12 cellular contexts compared by ENCODE assay signal in the genomic region with DNA sequence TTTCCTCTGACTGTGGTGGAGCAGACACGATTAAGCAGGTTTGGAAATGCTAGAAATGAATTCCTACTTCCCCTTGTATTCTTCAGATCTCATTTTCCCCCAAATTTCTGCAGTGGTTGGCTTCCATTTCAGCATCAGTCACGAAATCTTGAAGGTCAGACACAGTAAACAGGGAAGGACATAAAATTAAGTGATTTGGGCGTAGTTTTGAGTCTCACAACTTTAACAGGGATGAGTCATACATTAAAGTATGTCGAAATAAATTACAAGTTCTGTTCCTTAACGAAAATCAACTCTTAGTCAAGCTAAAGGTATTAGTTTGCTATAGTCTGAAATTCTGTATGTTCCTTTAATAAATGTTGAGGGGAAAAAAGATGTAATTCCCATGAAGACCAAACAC.
A peak's percentile ranks its signal among the peaks of the same experiment; 100 is the strongest.
DNase-seq lines count a peak whose midpoint lies in the region; ATAC-seq and TF ChIP-seq lines count a peak whose summit lies in the region.
"Had no signal": no experiment of that assay in that cellular context is flagged by ENCODE, and none has a peak within 500 bp of the region (broad histone marks: within the 10 kb centered on the region; RNA-seq: fewer than 3 reads in every experiment).

No MANE protein-coding gene starts in this region.

- POLR2A ChIA-PET in activated CD4-positive, alpha-beta T cell treated with anti-CD3 and anti-CD28 coated beads, Interleukin-2, amount 10 ng/mL, durations not matched to agents 7 days and 5 days (lab: Charles Lee) = no interaction called here
- POLR2A ChIA-PET in activated CD8-positive, alpha-beta T cell treated with anti-CD3 and anti-CD28 coated beads, Interleukin-2, amount 10 ng/mL, durations not matched to agents 7 days and 5 days (lab: Charles Lee) = no interaction called here

- 33% methylated on average over 5 of the region's 5 CpGs for WGBS in smooth muscle cell (ENCODE audit: low lambda C conversion rate)

- H3K4me1 ChIP-seq in smooth muscle cell (ENCODE audit: low read depth) = peaks cover 6% of the 10 kb centered on the region

- DNase-seq in H4 (ENCODE audit: low spot score) (peak; percentile 50), SK-N-MC (ENCODE audit: low read depth, low spot score) (no peak), fibroblast of the aortic adventitia (ENCODE audit: low read depth) (peak; percentile 73), smooth muscle cell (lab: John Stamatoyannopoulos, UW; ENCODE audit: unreplicated experiment) (no peak)
- no peak for DNase-seq in activated CD4-positive, alpha-beta T cell treated with anti-CD3 and anti-CD28 coated beads, Interleukin-2, amount 10 ng/mL, durations not matched to agents 7 days and 5 days
- DNase-seq in NK-92 treated with Interleukin-12 subunit alpha and Interleukin-12 subunit beta, amount 100 ng/mL, for 24 hours (lab: John Stamatoyannopoulos, UW) = no peak
- no peak for DNase-seq in activated CD8-positive, alpha-beta T cell treated with anti-CD3 and anti-CD28 coated beads, Interleukin-2, amount 10 ng/mL, durations not matched to agents 7 days and 5 days
- DNase-seq: effector memory CD8-positive, alpha-beta T cell; left ventricle myocardium superior; small intestine; stimulated activated naive B cell treated with anti-CD40 and anti-IgM and Interleukin-4, amounts not matched to agents 10 μg/mL and 1 μg/mL and 100 μg/mL, for 72 hours had no signal

- no peak overlapping the region for H3K9ac ChIP-seq in SK-N-MC (ENCODE audit: insufficient read length)
- H3K9ac ChIP-seq in smooth muscle cell (ENCODE audit: low read depth) = no peak overlapping the region

- peak overlapping the region; percentile 36 for H3K4me2 ChIP-seq in smooth muscle cell

- H3K27me3 Mint-ChIP-seq in activated CD4-positive, alpha-beta T cell treated with anti-CD3 and anti-CD28 coated beads, Interleukin-2, amount 10 ng/mL, durations not matched to agents 7 days and 5 days = no peaks in the 10 kb centered on the region
- no peaks in the 10 kb centered on the region for H3K27me3 Mint-ChIP-seq in activated CD8-positive, alpha-beta T cell treated with anti-CD3 and anti-CD28 coated beads, Interleukin-2, amount 10 ng/mL, durations not matched to agents 7 days and 5 days (ENCODE audit: low read depth)
- H3K27me3 Mint-ChIP-seq: effector memory CD8-positive, alpha-beta T cell; stimulated activated naive B cell treated with anti-CD40 and anti-IgM and Interleukin-4, amounts not matched to agents 10 μg/mL and 1 μg/mL and 100 μg/mL, for 72 hours had no signal

- no peaks in the 10 kb centered on the region for H3K79me2 ChIP-seq in smooth muscle cell (ENCODE audit: low read depth)

- CTCF ChIA-PET in activated CD4-positive, alpha-beta T cell treated with anti-CD3 and anti-CD28 coated beads, Interleukin-2, amount 10 ng/mL, durations not matched to agents 7 days and 5 days (lab: Charles Lee) = no interaction called here
- CTCF ChIA-PET in activated CD8-positive, alpha-beta T cell treated with anti-CD3 and anti-CD28 coated beads, Interleukin-2, amount 10 ng/mL, durations not matched to agents 7 days and 5 days (lab: Charles Lee) = interaction anchor here (0.9 to 1.5 kb wide), 4 partner anchors 34 to 185 kb away, joined by 3 to 5 read pairs (median 3); no protein-coding TSS in a partner anchor

- TF ChIP-seq CTCF in fibroblast of the aortic adventitia (IDR thresholded peaks at IDR 0.05; ENCODE audit: insufficient read depth, low read length) = no peak
- TF ChIP-seq CTCF in smooth muscle cell (IDR thresholded peaks at IDR 0.05; ENCODE audit: borderline replicate concordance, insufficient read depth, poor library complexity, severe bottlenecking) = no peak

- peaks cover 14% of the 10 kb centered on the region for H3F3A ChIP-seq in smooth muscle cell (ENCODE audit: low read depth)

- H4K20me1 ChIP-seq in smooth muscle cell (ENCODE audit: low read depth) = peaks cover 3% of the 10 kb centered on the region

- H3K27ac ChIP-seq in SK-N-MC = peak overlapping the region; percentile 47; the same call in 1 of the 2 replicates
- H3K27ac ChIP-seq in smooth muscle cell (ENCODE audit: low read depth) = peak overlapping the region; percentile 62

- H2AFZ ChIP-seq in smooth muscle cell (ENCODE audit: low read depth) = no peak overlapping the region

- H3K4me3 Mint-ChIP-seq in activated CD4-positive, alpha-beta T cell treated with anti-CD3 and anti-CD28 coated beads, Interleukin-2, amount 10 ng/mL, durations not matched to agents 7 days and 5 days = no peak overlapping the region
- H3K4me3 Mint-ChIP-seq in activated CD8-positive, alpha-beta T cell treated with anti-CD3 and anti-CD28 coated beads, Interleukin-2, amount 10 ng/mL, durations not matched to agents 7 days and 5 days = no peak overlapping the region
- H3K4me3 Mint-ChIP-seq: effector memory CD8-positive, alpha-beta T cell; stimulated activated naive B cell treated with anti-CD40 and anti-IgM and Interleukin-4, amounts not matched to agents 10 μg/mL and 1 μg/mL and 100 μg/mL, for 72 hours had no signal

- peaks cover 51% of the 10 kb centered on the region for H3K36me3 Mint-ChIP-seq in activated CD4-positive, alpha-beta T cell treated with anti-CD3 and anti-CD28 coated beads, Interleukin-2, amount 10 ng/mL, durations not matched to agents 7 days and 5 days (ENCODE audit: low read depth)
- H3K36me3 Mint-ChIP-seq in activated CD8-positive, alpha-beta T cell treated with anti-CD3 and anti-CD28 coated beads, Interleukin-2, amount 10 ng/mL, durations not matched to agents 7 days and 5 days (ENCODE audit: low read depth) = peaks cover 56% of the 10 kb centered on the region

- no peak for ATAC-seq in HG03135 (IDR thresholded peaks at IDR 0.05; ENCODE audit: unreplicated experiment)
- ATAC-seq in activated CD8-positive, alpha-beta T cell treated with anti-CD3 and anti-CD28 coated beads, Interleukin-2, amount 10 ng/mL, durations not matched to agents 7 days and 5 days = no peak
- ATAC-seq: effector memory CD8-positive, alpha-beta T cell; left ventricle myocardium superior had no signal

- H3K27ac Mint-ChIP-seq in activated CD4-positive, alpha-beta T cell treated with anti-CD3 and anti-CD28 coated beads, Interleukin-2, amount 10 ng/mL, durations not matched to agents 7 days and 5 days = no peak overlapping the region
- no peak overlapping the region for H3K27ac Mint-ChIP-seq in activated CD8-positive, alpha-beta T cell treated with anti-CD3 and anti-CD28 coated beads, Interleukin-2, amount 10 ng/mL, durations not matched to agents 7 days and 5 days
- H3K27ac Mint-ChIP-seq: stimulated activated naive B cell treated with anti-CD40 and anti-IgM and Interleukin-4, amounts not matched to agents 10 μg/mL and 1 μg/mL and 100 μg/mL, for 72 hours had no signal

- H3K36me3 ChIP-seq in SK-N-MC (ENCODE audit: insufficient read depth, low read length) = peaks cover 93% of the 10 kb centered on the region
- H3K36me3 ChIP-seq in smooth muscle cell (ENCODE audit: low read depth) = no peaks in the 10 kb centered on the region

- no peaks in the 10 kb centered on the region for H3K9me3 Mint-ChIP-seq in activated CD4-positive, alpha-beta T cell treated with anti-CD3 and anti-CD28 coated beads, Interleukin-2, amount 10 ng/mL, durations not matched to agents 7 days and 5 days
- H3K9me3 Mint-ChIP-seq in activated CD8-positive, alpha-beta T cell treated with anti-CD3 and anti-CD28 coated beads, Interleukin-2, amount 10 ng/mL, durations not matched to agents 7 days and 5 days (ENCODE audit: insufficient read depth) = no peaks in the 10 kb centered on the region
- H3K9me3 Mint-ChIP-seq: effector memory CD8-positive, alpha-beta T cell; stimulated activated naive B cell treated with anti-CD40 and anti-IgM and Interleukin-4, amounts not matched to agents 10 μg/mL and 1 μg/mL and 100 μg/mL, for 72 hours had no signal

- H3K27me3 ChIP-seq in smooth muscle cell (ENCODE audit: low read depth) = no peaks in the 10 kb centered on the region

- no peaks in the 10 kb centered on the region for H3K9me3 ChIP-seq in SK-N-MC (ENCODE audit: low read depth, low read length)
- no peaks in the 10 kb centered on the region for H3K9me3 ChIP-seq in smooth muscle cell (replicated peaks; ENCODE audit: low read depth)

- H3K4me3 ChIP-seq in SK-N-MC = no peak overlapping the region
- H3K4me3 ChIP-seq in fibroblast of the aortic adventitia (ENCODE audit: low read depth, low read length) = no peak overlapping the region
- no peak overlapping the region for H3K4me3 ChIP-seq in smooth muscle cell

- H3K4me1 Mint-ChIP-seq in activated CD4-positive, alpha-beta T cell treated with anti-CD3 and anti-CD28 coated beads, Interleukin-2, amount 10 ng/mL, durations not matched to agents 7 days and 5 days = no peaks in the 10 kb centered on the region
- no peaks in the 10 kb centered on the region for H3K4me1 Mint-ChIP-seq in activated CD8-positive, alpha-beta T cell treated with anti-CD3 and anti-CD28 coated beads, Interleukin-2, amount 10 ng/mL, durations not matched to agents 7 days and 5 days (ENCODE audit: low read depth)

Comparison
In these comparisons a context has a peak if more than half of its experiments do, and no peak if none do; other contexts are left out.
1. DNase-seq: peak in H4 (single experiment) and fibroblast of the aortic adventitia (single experiment); none in SK-N-MC (single experiment), smooth muscle cell (single experiment), activated CD4-positive, alpha-beta T cell treated with anti-CD3 and anti-CD28 coated beads, Interleukin-2, amount 10 ng/mL, durations not matched to agents 7 days and 5 days (single experiment), NK-92 treated with Interleukin-12 subunit alpha and Interleukin-12 subunit beta, amount 100 ng/mL, for 24 hours (single experiment) and activated CD8-positive, alpha-beta T cell treated with anti-CD3 and anti-CD28 coated beads, Interleukin-2, amount 10 ng/mL, durations not matched to agents 7 days and 5 days (single experiment).